ENCODE assay signal across 8 cellular contexts in the genomic region with DNA sequence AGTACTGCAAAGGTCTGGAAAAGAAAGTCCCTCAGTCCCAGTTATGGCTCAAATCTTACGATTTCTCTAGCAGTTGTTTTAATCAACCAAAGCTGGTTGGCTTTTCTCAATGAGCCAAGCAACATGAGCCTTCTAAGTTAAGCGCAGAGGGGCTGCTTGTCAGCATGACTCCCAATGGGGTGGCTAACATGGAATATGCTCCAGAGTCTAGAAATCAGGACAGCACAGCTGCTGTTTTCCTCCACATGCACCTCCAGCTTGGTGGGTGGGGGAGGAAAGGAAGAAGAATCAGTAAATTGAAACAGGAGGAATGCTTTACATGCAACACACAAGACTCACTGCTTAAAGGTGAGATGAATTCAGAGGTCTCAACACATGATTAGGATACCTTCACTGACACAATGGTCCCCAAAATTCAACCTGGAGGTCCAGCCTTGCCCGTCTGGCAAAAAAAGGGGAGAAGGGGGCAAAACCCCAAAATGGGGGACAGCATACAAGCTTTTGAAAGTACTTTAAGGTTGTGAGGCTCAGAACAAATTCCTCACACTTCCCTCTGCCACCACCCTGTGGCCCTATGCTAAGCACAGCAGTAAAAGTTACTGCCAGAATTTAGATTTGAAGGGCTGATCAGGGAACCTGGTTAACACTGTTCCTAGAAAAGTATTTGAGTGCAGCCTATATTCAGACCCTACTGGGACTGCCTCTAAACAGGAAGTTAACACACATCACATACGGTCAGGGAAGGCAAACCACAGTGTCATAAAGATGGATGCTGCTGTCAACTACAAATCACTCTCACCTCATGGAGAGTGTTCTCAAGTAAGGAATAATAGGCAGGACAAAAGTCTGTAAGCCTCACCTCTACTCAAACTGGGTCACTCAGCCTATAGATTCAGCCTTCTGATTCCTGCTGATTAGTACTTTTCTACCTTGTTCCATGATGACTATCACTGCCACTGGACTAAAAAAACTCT. TPM values are rescaled to one million over a fixed set of nuclear protein-coding genes. Genes with fewer than 3 reads are reported as not detected.
DNase-seq lines count a peak whose midpoint lies in the region; FAIRE-seq and TF ChIP-seq lines count a peak whose summit lies in the region.

No MANE protein-coding gene starts in this region.

- no peaks in the 10 kb centered on the region for H3K27me3 ChIP-seq in ascending aorta

- intact Hi-C loops in ascending aorta (cut with DNase I) (loop anchor here (5.0 kb wide), 2 partner anchors 42 to 98 kb away; a partner anchor contains a TSS), kidney (cut with DNase I) (no loop called here)

- H3K9me3 ChIP-seq in ascending aorta (no peaks in the 10 kb centered on the region), kidney (ENCODE audit: control insufficient read depth in 1 of 2, low read length in 2 of 2) (no peaks in the 10 kb centered on the region)

- H3K27ac ChIP-seq in ascending aorta (peak overlapping the region in 1 of 2 donors; percentile 36), kidney (ENCODE audit: low read depth in 2 of 2, low read length in 2 of 2) (no peak overlapping the region)

- peak overlapping the region; percentile 27 to 89 for H3K9ac ChIP-seq in kidney (ENCODE audit: low read length in 2 of 2)

- peak; percentile 59 for DNase-seq in EH (ENCODE audit: low read depth)
- DNase-seq in LNCaP clone FGC (ENCODE audit: low read depth): no peak
- DNase-seq in ascending aorta (ENCODE audit: low spot score in 2 of 2): no peak
- no peak for DNase-seq in kidney
- DNase-seq in iPS-NIHi7 (ENCODE audit: extremely low spot score): no peak
- DNase-seq in effector CD8-positive, alpha-beta T cell (lab: John Stamatoyannopoulos, UW): no peak
- DNase-seq in occipital lobe (lab: John Stamatoyannopoulos, UW): no peak
- no peak for DNase-seq in NCI-H1930 (lab: John Stamatoyannopoulos, UW)

- FAIRE-seq in kidney (lab: Jason Lieb, UNC): no peak

- H3K36me3 ChIP-seq in ascending aorta: peaks cover 0 to 2% of the 10 kb centered on the region in 2 donors
- peaks cover 0 to 6% of the 10 kb centered on the region in 2 donors for H3K36me3 ChIP-seq in kidney (ENCODE audit: control insufficient read depth in 1 of 2, insufficient read depth in 2 of 2, low read length in 2 of 2)

- H3K4me1 ChIP-seq in ascending aorta (peaks cover 6 to 28% of the 10 kb centered on the region in 2 donors), kidney (ENCODE audit: control insufficient read depth in 1 of 2, insufficient read depth in 1 of 2, low read depth in 1 of 2, low read length in 2 of 2) (peaks cover 18 to 27% of the 10 kb centered on the region in 2 donors)

- no peak overlapping the region for H3K4me3 ChIP-seq in LNCaP clone FGC (ENCODE audit: low read depth, low read length)
- H3K4me3 ChIP-seq in ascending aorta: peak overlapping the region in 1 of 2 donors; percentile 86
- peak overlapping the region in 1 of 2 donors; percentile 82 for H3K4me3 ChIP-seq in kidney (ENCODE audit: low read length in 2 of 2)

- TF ChIP-seq CTCF in LNCaP clone FGC (IDR thresholded peaks at IDR 0.05; ENCODE audit: control insufficient read depth, extremely low read depth, insufficient read depth): peak; percentile 38
- peak in 2 of 3 experiments; percentile 6 to 38 for TF ChIP-seq CTCF in ascending aorta (IDR thresholded peaks at IDR 0.05)
- TF ChIP-seq CTCF in kidney (IDR thresholded peaks at IDR 0.05; ENCODE audit: borderline replicate concordance, extremely low read depth, insufficient read depth): peak; percentile 4

RNA-seq across cellular contexts. Expression of a gene that starts 2.6 kb away (rescaled TPM):
- total RNA-seq in ascending aorta (9.5 TPM), kidney (49.0 TPM), occipital lobe (18.2 TPM)
- 3.6 TPM for polyA plus RNA-seq in kidney (ENCODE audit: insufficient read depth, low read depth, low replicate concordance)

RNA-seq across cellular contexts. Expression of a gene that starts 26.4 kb away (rescaled TPM):
- total RNA-seq in ascending aorta (80.0 TPM), kidney (60.6 TPM), occipital lobe (11.9 TPM)
- polyA plus RNA-seq in kidney (ENCODE audit: insufficient read depth, low read depth, low replicate concordance): 13.2 TPM

RNA-seq across cellular contexts. Expression of a gene that starts 38.2 kb away (rescaled TPM):
- total RNA-seq in ascending aorta (10.1 TPM), kidney (44.8 TPM), occipital lobe (2.8 TPM)
- polyA plus RNA-seq in kidney (ENCODE audit: insufficient read depth, low read depth, low replicate concordance): 28.6 TPM

RNA-seq across cellular contexts. Expression of a gene that starts 43.2 kb away (rescaled TPM):
- total RNA-seq in ascending aorta (86.3 TPM), kidney (125 TPM), occipital lobe (30.9 TPM)
- polyA plus RNA-seq in kidney (ENCODE audit: insufficient read depth, low read depth, low replicate concordance): 106 TPM

RNA-seq across cellular contexts. Expression of a gene that starts 47.5 kb away (rescaled TPM):
- total RNA-seq in ascending aorta (6.3 TPM), kidney (10.9 TPM), occipital lobe (7.2 TPM)
- 9.3 TPM for polyA plus RNA-seq in kidney (ENCODE audit: insufficient read depth, low read depth, low replicate concordance)
